Comparison of ENCODE assay signal across 1 cellular context in genomic region chr7:132133501-132133900, GRCh38.
TF ChIP-seq lines count a peak whose summit lies in the region.

No MANE protein-coding gene starts in this region.

TF ChIP-seq in H1, 55 proteins besides CTCF, POLR2A, EP300 and RAD21 (continued from another document):
- TF ChIP-seq RNF2 (IDR thresholded peaks at IDR 0.05; ENCODE audit: borderline replicate concordance, low read depth, low read length, missing control alignments, poor library complexity, severe bottlenecking) (no peak), BCL11A (IDR thresholded peaks at IDR 0.05; ENCODE audit: low read depth in 2 of 2, low read length in 2 of 2) (no peak), CBX8 (IDR thresholded peaks at IDR 0.05; ENCODE audit: borderline replicate concordance, low read depth, low read length) (no peak), KDM5A (IDR thresholded peaks at IDR 0.05; ENCODE audit: low read length) (no peak), SIX5 (IDR thresholded peaks at IDR 0.05; ENCODE audit: low read depth, low read length) (no peak), CTBP2 (IDR thresholded peaks at IDR 0.05; ENCODE audit: borderline replicate concordance, insufficient read depth, insufficient read length, low read length) (no peak), BACH1 (IDR thresholded peaks at IDR 0.05; ENCODE audit: low read length) (no peak), GTF2F1 (IDR thresholded peaks at IDR 0.05; ENCODE audit: borderline replicate concordance, low read depth, low read length) (no peak), JUN (IDR thresholded peaks at IDR 0.05; ENCODE audit: low read depth, low read length) (no peak), SAP30 (IDR thresholded peaks at IDR 0.05; ENCODE audit: insufficient read depth, insufficient replicate concordance, low read length) (no peak), SP4 (IDR thresholded peaks at IDR 0.05; ENCODE audit: low read length) (no peak), KDM1A (IDR thresholded peaks at IDR 0.05; ENCODE audit: borderline replicate concordance, low read length) (no peak), MAX (IDR thresholded peaks at IDR 0.05) (no peak), TAF7 (optimal IDR thresholded peaks at IDR 0.05; ENCODE audit: borderline replicate concordance, low read depth, low read length) (no peak), FOSL1 (IDR thresholded peaks at IDR 0.05; ENCODE audit: insufficient read depth, low read depth, low read length) (no peak)
